Comparison of ENCODE assay signal across 9 cellular contexts in the genomic region with DNA sequence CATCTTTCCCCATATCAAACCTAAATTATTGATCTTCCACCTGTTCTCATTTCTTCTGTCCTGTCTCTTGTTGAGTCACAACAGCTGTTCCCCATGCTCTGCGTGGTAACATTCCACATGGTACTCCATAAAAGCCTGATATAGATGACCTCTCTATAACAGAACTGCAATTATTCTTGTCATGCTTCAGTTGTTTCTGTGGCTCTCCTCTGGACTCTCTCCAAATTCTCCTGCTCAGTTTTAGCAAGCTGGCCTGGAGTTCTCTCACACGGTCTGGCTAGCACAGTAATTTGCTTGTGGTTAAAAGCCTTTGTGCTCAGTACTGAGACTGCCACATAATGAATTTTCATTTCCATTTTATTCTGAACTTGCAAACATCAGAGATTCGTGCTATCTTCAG. TPM values are rescaled to one million over a fixed set of nuclear protein-coding genes. Genes with fewer than 3 reads are reported as not detected.
DNase-seq lines count a peak whose midpoint lies in the region; ATAC-seq, FAIRE-seq and TF ChIP-seq lines count a peak whose summit lies in the region.
"Had no signal": no experiment of that assay in that cellular context is flagged by ENCODE, and none has a peak within 500 bp of the region (broad histone marks: within the 10 kb centered on the region; RNA-seq: fewer than 3 reads in every experiment).

No MANE protein-coding gene starts in this region.

- ATAC-seq in body of pancreas (peak; percentile 40), omental fat pad (ENCODE audit: low FRiP score) (peak; percentile 23), T-helper 17 cell (no peak)

- H3K36me3 ChIP-seq in body of pancreas (replicated peaks in 1 of 2; ENCODE audit: insufficient read depth in 1 of 2, low read depth in 2 of 2) (peaks cover 0 to 2% of the 10 kb centered on the region in 2 donors), MG63 (0 out of 2 replicates have a peak, but pooled peaks cover 2% of the 10 kb centered on the region)

- H3K27ac Mint-ChIP-seq in T-helper 17 cell: no peak overlapping the region

- DNase-seq in GM18507 (ENCODE audit: extremely low spot score, insufficient read length, low read depth) (no peak), MV-4-11 (lab: John Stamatoyannopoulos, UW) (peak; percentile 26), body of pancreas (peak in 1 of 4 donors; percentile 19), omental fat pad (ENCODE audit: low spot score) (no peak), MG63 (no peak), T-helper 17 cell (no peak)
- DNase-seq in activated CD8-positive, alpha-beta memory T cell treated with anti-CD3 and anti-CD28 coated beads for 24 hours: no peak
- no peak for DNase-seq in stimulated activated CD4-positive, alpha-beta T cell treated with anti-CD3 and anti-CD28 coated beads, Interleukin-4, amount 100 ng/mL, for 1 hour

- H3K9me3 ChIP-seq in body of pancreas: no peaks in the 10 kb centered on the region
- H3K9me3 ChIP-seq in MG63: no peaks in the 10 kb centered on the region
- H3K9me3 ChIP-seq in T-helper 17 cell (ENCODE audit: control insufficient read depth, low read length, poor library complexity, severe bottlenecking): no peaks in the 10 kb centered on the region

- WGBS in body of pancreas, 2 donors: 46 to 64% methylated on average over 3 of the region's 3 CpGs

- no peak overlapping the region for H3K4me3 Mint-ChIP-seq in T-helper 17 cell

- H3K27ac ChIP-seq in body of pancreas: peak overlapping the region in 1 of 4 donors; percentile 24

- no peaks in the 10 kb centered on the region for H3K27me3 Mint-ChIP-seq in T-helper 17 cell

- TF ChIP-seq POLR2A in body of pancreas (IDR thresholded peaks at IDR 0.05): no peak

- H3K4me1 ChIP-seq in body of pancreas: peaks cover 12% of the 10 kb centered on the region

- intact Hi-C loops in body of pancreas (cut with DNase I): no loop called here

- FAIRE-seq in GM18507 (lab: Jason Lieb, UNC): peak; percentile 31
- FAIRE-seq: endothelial cell of umbilical vein had no signal

- TF ChIP-seq CTCF in body of pancreas (IDR thresholded peaks at IDR 0.05) (no peak), omental fat pad (IDR thresholded peaks at IDR 0.05) (no peak)

- peaks cover 2% of the 10 kb centered on the region for H3K4me1 Mint-ChIP-seq in T-helper 17 cell

- H3K27me3 ChIP-seq in body of pancreas (no peaks in the 10 kb centered on the region), MG63 (no peaks in the 10 kb centered on the region)

- H3K36me3 Mint-ChIP-seq in T-helper 17 cell (ENCODE audit: low read depth): peaks cover 11% of the 10 kb centered on the region

- H3K4me3 ChIP-seq in body of pancreas: no peak overlapping the region
- H3K4me3 ChIP-seq in MG63: no peak overlapping the region

RNA-seq across cellular contexts. Expression of a gene that starts 10.6 kb away (rescaled TPM):
- total RNA-seq in body of pancreas (1 to 10 TPM in 1 of 2 donors, not detected in 1; 1.8 TPM), omental fat pad (1 to 10 TPM in 3 of 4 donors, under 1 TPM in 1; 0.50 to 1.4 (median 1.2) TPM), T-helper 17 cell (1 to 10 TPM in 1 of 2 donors, under 1 TPM in 1; 0.97 to 2.1 TPM)
- 0.20 TPM in 1 of 2 replicates, not detected in the other for total RNA-seq in MG63 (2014; rRNA removed; shearing (Covaris generic); ENCODE audit: low replicate concordance)

RNA-seq across cellular contexts. Expression of a gene that starts 55.7 kb away (rescaled TPM):
- total RNA-seq in body of pancreas (10 to 100 TPM; 33.7 to 33.9 TPM), omental fat pad (10 to 100 TPM in 3 of 4 donors, 1 to 10 TPM in 1; 9.3 to 21.1 (median 15.8) TPM), T-helper 17 cell (10 to 100 TPM; 10.0 to 10.4 TPM)
- 3.9 and 8.6 TPM in 2 replicates for total RNA-seq in MG63 (2014; rRNA removed; shearing (Covaris generic); ENCODE audit: low replicate concordance)

RNA-seq across cellular contexts. Expression of a gene that starts 55.9 kb away (rescaled TPM):
- total RNA-seq in body of pancreas: 1 to 10 TPM; 1.6 to 2.1 TPM
- total RNA-seq in omental fat pad: 1 to 10 TPM; 1.2 to 4.6 (median 2.0) TPM
- 3.2 and 4.9 TPM in 2 replicates for total RNA-seq in MG63 (2014; rRNA removed; shearing (Covaris generic); ENCODE audit: low replicate concordance)
- total RNA-seq in T-helper 17 cell: 1 to 10 TPM; 1.9 to 2.7 TPM
